10 cellular contexts compared by ENCODE assay signal in genomic region chr4:24793219-24794005, GRCh38. TPM values are rescaled to one million over a fixed set of nuclear protein-coding genes. Genes with fewer than 3 reads are reported as not detected.
DNase-seq lines count a peak whose midpoint lies in the region; ATAC-seq, FAIRE-seq and TF ChIP-seq lines count a peak whose summit lies in the region.
"Had no signal": no experiment of that assay in that cellular context is flagged by ENCODE, and none has a peak within 500 bp of the region (broad histone marks: within the 10 kb centered on the region; RNA-seq: fewer than 3 reads in every experiment).

No MANE protein-coding gene starts in this region.

- no peaks in the 10 kb centered on the region for H3K79me2 ChIP-seq in GM23338 (replicated peaks; ENCODE audit: insufficient read depth)

- H2AFZ ChIP-seq in GM23338: no peak overlapping the region

- H3K27ac ChIP-seq in 22Rv1 (no peak overlapping the region), GM23338 (ENCODE audit: low read depth) (no peak overlapping the region), left lung (no peak overlapping the region)

- ATAC-seq in GM23338 (peak; percentile 29), HG02798 (IDR thresholded peaks at IDR 0.05; ENCODE audit: poor library complexity, unreplicated experiment) (no peak), left lung (no peak)

- no peaks in the 10 kb centered on the region for H3K9me3 Mint-ChIP-seq in GM23338

- H3K9me2 ChIP-seq in GM23338 (ENCODE audit: insufficient read depth): no peaks in the 10 kb centered on the region

- TF ChIP-seq CTCF in 22Rv1 (IDR thresholded peaks at IDR 0.05) (peak; percentile 32), GM23338 (conservative IDR thresholded peaks at IDR 0.05; ENCODE audit: low read depth in 2 of 2) (peak; percentile 67 to 70), WI38 (IDR thresholded peaks at IDR 0.05; ENCODE audit: low read depth, low read length) (0 out of 2 replicates have a peak, but pooled peaks have one; percentile 5), left lung (IDR thresholded peaks at IDR 0.05) (no peak)

- H3K27me3 Mint-ChIP-seq in GM23338 (ENCODE audit: insufficient read depth, low read depth, poor library complexity): peaks cover 9% of the 10 kb centered on the region

- no peaks in the 10 kb centered on the region; the same call in 2 of the 3 replicates for H3K36me3 Mint-ChIP-seq in GM23338 (ENCODE audit: low read depth)

- no peaks in the 10 kb centered on the region for H3K36me3 ChIP-seq in GM23338 (ENCODE audit: insufficient read depth)
- no peaks in the 10 kb centered on the region for H3K36me3 ChIP-seq in left lung

- peaks cover 18% of the 10 kb centered on the region; the same call in 1 of the 2 replicates for H3K4me1 ChIP-seq in GM23338 (ENCODE audit: insufficient read depth)
- peaks cover 6 to 8% of the 10 kb centered on the region in 2 donors for H3K4me1 ChIP-seq in left lung

- FAIRE-seq in GM12892 (lab: Jason Lieb, UNC): no peak
- FAIRE-seq: endometrium had no signal

- H3K27me3 ChIP-seq in GM23338 (ENCODE audit: insufficient read depth) (peaks cover 26% of the 10 kb centered on the region), left lung (peaks cover 0 to 13% of the 10 kb centered on the region in 2 donors)

- intact Hi-C loops in left lung (cut with DNase I): no loop called here

- no peak overlapping the region for H3K27ac Mint-ChIP-seq in GM23338

- H4K20me1 ChIP-seq in GM23338 (replicated peaks; ENCODE audit: insufficient read depth): no peaks in the 10 kb centered on the region

- no peaks in the 10 kb centered on the region for H3F3A ChIP-seq in GM23338 (replicated peaks; ENCODE audit: low read depth)

- H3K9me3 ChIP-seq in left lung: no peaks in the 10 kb centered on the region

- H3K4me1 Mint-ChIP-seq in GM23338: peaks cover 21% of the 10 kb centered on the region

- no peak overlapping the region for H3K4me3 Mint-ChIP-seq in GM23338

- 0 out of 2 replicates have a peak overlapping the region, but pooled peaks have one; percentile 80 for H3K4me2 ChIP-seq in GM23338

- DNase-seq in GM23338 (ENCODE audit: low spot score) (peak; percentile 75), kidney tubule cell (ENCODE audit: low spot score) (peak; percentile 64), GM12892 (ENCODE audit: insufficient read length) (no peak), left lung (no peak), erythroblast (lab: John Stamatoyannopoulos, UW) (no peak)
- DNase-seq: stimulated activated CD8-positive, alpha-beta memory T cell treated with anti-CD3 and anti-CD28 coated beads, Interleukin-4, amount 100 ng/mL, for 48 hours had no signal

- H3K4me3 ChIP-seq in GM23338 (no peak overlapping the region), WI38 (ENCODE audit: low read depth, low read length) (no peak overlapping the region), left lung (no peak overlapping the region)

- no peak for TF ChIP-seq POLR2A in GM12892 (IDR thresholded peaks at IDR 0.05; ENCODE audit: low read depth, low read length)
- no peak for TF ChIP-seq POLR2A in erythroblast (IDR thresholded peaks at IDR 0.05; ENCODE audit: low read length)

TF ChIP-seq in GM23338, 12 proteins besides CTCF, POLR2A, EP300 and RAD21 (continues in another document):
- TF ChIP-seq NANOG (IDR thresholded peaks at IDR 0.05; ENCODE audit: borderline replicate concordance) (no peak), EZH2phosphoT487 (IDR thresholded peaks at IDR 0.05; ENCODE audit: unreplicated experiment) (no peak), ZNF462 (CRISPR knock-in tag; IDR thresholded peaks at IDR 0.05) (no peak), CREB1 (CRISPR knock-in tag; IDR thresholded peaks at IDR 0.05; ENCODE audit: low read depth) (no peak), STAT1 (IDR thresholded peaks at IDR 0.05; ENCODE audit: unreplicated experiment) (no peak), JUNB (IDR thresholded peaks at IDR 0.05; ENCODE audit: unreplicated experiment) (no peak), POLR2AphosphoS5 (IDR thresholded peaks at IDR 0.05; ENCODE audit: low read depth) (no peak), ETS1 (IDR thresholded peaks at IDR 0.05) (no peak), ZNF331 (CRISPR knock-in tag; IDR thresholded peaks at IDR 0.05; ENCODE audit: low read depth) (no peak), EZH2 (IDR thresholded peaks at IDR 0.05; ENCODE audit: low read depth, unreplicated experiment) (no peak)

RNA-seq across cellular contexts. Expression of gene SOD3, which starts 2.0 kb away (rescaled TPM):
- 11.8 and 16.6 TPM in 2 replicates for total RNA-seq in GM23338 (2014; rRNA removed; shearing (Covaris generic))
- polyA plus RNA-seq in GM23338 (2016; fragmentation: Nextera tagmentation; extraction: Ambion mirVana): 7.5 and 8.9 TPM in 2 replicates
- polyA plus RNA-seq in GM12892 (2012; ENCODE audit: missing spikeins): not detected
- total RNA-seq in left lung: 100 to 1,000 TPM in 1 of 2 donors, 10 to 100 TPM in 1; 80.0 to 236 TPM

Comparison
In these comparisons a context has a peak if more than half of its experiments do, and no peak if none do; other contexts are left out.
1. CTCF ChIP-seq: peak in 22Rv1 (single experiment), GM23338 (2 of 2) and WI38 (single experiment); none in left lung (0 of 2).
2. DNase-seq: peak in GM23338 (single experiment) and kidney tubule cell (single experiment); none in GM12892 (single experiment), left lung (0 of 2) and erythroblast (0 of 2).